Comparison of ENCODE assay signal across 9 cellular contexts in genomic region chr2:98465456-98466201, GRCh38. TPM values are rescaled to one million over a fixed set of nuclear protein-coding genes. Genes with fewer than 3 reads are reported as not detected.
DNase-seq lines count a peak whose midpoint lies in the region; ATAC-seq lines count a peak whose summit lies in the region.
"Had no signal": no experiment of that assay in that cellular context is flagged by ENCODE, and none has a peak within 500 bp of the region (broad histone marks: within the 10 kb centered on the region; RNA-seq: fewer than 3 reads in every experiment).

No MANE protein-coding gene starts in this region.

- H3K4me3 Mint-ChIP-seq in effector memory CD8-positive, alpha-beta T cell, result peak overlapping the region; percentile 75 to 83

- H3K14ac ChIP-seq in neuronal stem cell (ENCODE audit: low read length), result no peak overlapping the region

- peak overlapping the region; percentile 88 to 96 for H3K27ac Mint-ChIP-seq in effector memory CD8-positive, alpha-beta T cell

- peak overlapping the region; percentile 65 for H3K18ac ChIP-seq in neuronal stem cell (ENCODE audit: low read length)

- no peak overlapping the region for H2BK12ac ChIP-seq in neuronal stem cell (ENCODE audit: low read length)

- ATAC-seq in HG02678 (IDR thresholded peaks at IDR 0.05; ENCODE audit: unreplicated experiment), result peak; percentile 36
- ATAC-seq in activated CD4-positive, CD25-positive, alpha-beta regulatory T cell treated with anti-CD3 and anti-CD28 coated beads, Interleukin-2, amount 50 U/mL, for 24 hours, result peak; percentile 15 to 24
- peak; percentile 59 for ATAC-seq in effector memory CD8-positive, alpha-beta T cell (replicated peaks)

- no peak overlapping the region for H3K27ac ChIP-seq in neuronal stem cell (replicated peaks; ENCODE audit: low read length)
- H3K27ac ChIP-seq: PC-9 had no signal

- H3K23ac ChIP-seq in neuronal stem cell (ENCODE audit: low read depth, low read length, poor library complexity), result no peak overlapping the region

- H3K79me1 ChIP-seq in neuronal stem cell (ENCODE audit: low read depth, low read length), result peaks cover 14% of the 10 kb centered on the region

- H3K4me1 Mint-ChIP-seq in effector memory CD8-positive, alpha-beta T cell (ENCODE audit: low read depth in 2 of 2), result peaks cover 79 to 81% of the 10 kb centered on the region in 2 donors

- H3K4me3 ChIP-seq in neuronal stem cell (ENCODE audit: low read length in 2 of 2), result no peak overlapping the region
- H3K4me3 ChIP-seq: PC-9 had no signal

- no peak overlapping the region for H3K4ac ChIP-seq in neuronal stem cell (ENCODE audit: low read length)

- no peak overlapping the region for H3K4me2 ChIP-seq in neuronal stem cell (ENCODE audit: insufficient read depth, low read length, poor library complexity, severe bottlenecking)
- H3K4me2 ChIP-seq: PC-9 had no signal

- H3K36me3 ChIP-seq in neuronal stem cell (replicated peaks in 1 of 2; ENCODE audit: control insufficient read depth in 2 of 2, insufficient read depth in 2 of 2, low read length in 2 of 2), result peaks cover 0 to 2% of the 10 kb centered on the region in 2 donors

- no peak overlapping the region for H4K91ac ChIP-seq in neuronal stem cell (ENCODE audit: low read depth, low read length, poor library complexity)

- H3K27me3 ChIP-seq in neuronal stem cell (ENCODE audit: control insufficient read depth in 3 of 3, insufficient read depth in 3 of 3, low read depth in 1 of 3, low read length in 3 of 3), result no peaks in the 10 kb centered on the region

- H4K8ac ChIP-seq in neuronal stem cell (ENCODE audit: low read depth, low read length), result no peak overlapping the region

- peaks cover 40% of the 10 kb centered on the region for H3K36me3 Mint-ChIP-seq in effector memory CD8-positive, alpha-beta T cell (ENCODE audit: insufficient read depth)

- no peak overlapping the region for H2BK5ac ChIP-seq in neuronal stem cell (ENCODE audit: low read length)

- peaks cover 0 to 9% of the 10 kb centered on the region in 2 donors for H3K9me3 ChIP-seq in neuronal stem cell (replicated peaks in 1 of 2; ENCODE audit: control insufficient read depth in 2 of 2, insufficient read depth in 1 of 2, low read depth in 1 of 2, low read length in 2 of 2)

- no peaks in the 10 kb centered on the region for H3K9me3 Mint-ChIP-seq in effector memory CD8-positive, alpha-beta T cell

- DNase-seq in GDM1 (lab: John Stamatoyannopoulos, UW) (peak; percentile 76), NCI-H2196 treated with DMSO at 0.1 percent for 48 hours (lab: John Stamatoyannopoulos, UW; ENCODE audit: unreplicated experiment) (peak; percentile 48), neuronal stem cell (ENCODE audit: low spot score) (no peak), ACHN (no peak), occipital lobe (lab: John Stamatoyannopoulos, UW) (no peak)
- peak; percentile 71 to 76 (median 75) for DNase-seq in effector memory CD8-positive, alpha-beta T cell

- no peaks in the 10 kb centered on the region for H3K27me3 Mint-ChIP-seq in effector memory CD8-positive, alpha-beta T cell

- H3K9ac ChIP-seq in neuronal stem cell (ENCODE audit: low read depth, low read length, poor library complexity), result no peak overlapping the region

- peaks cover 0 to 10% of the 10 kb centered on the region in 2 donors for H3K4me1 ChIP-seq in neuronal stem cell (ENCODE audit: control insufficient read depth in 2 of 2, insufficient read depth in 1 of 2, low read depth in 1 of 2, low read length in 2 of 2)

- in situ Hi-C loops in ACHN (cut with HindIII; ENCODE audit: low pct_ligation_motif_present, low pct_unique_long_range_greater_than_20kb, low sequenced_read_pairs), result no loop called here

- H2AK5ac ChIP-seq in neuronal stem cell (ENCODE audit: low read depth, low read length), result no peak overlapping the region

- no CpG with 5 or more reads among the region's 11 CpGs for WGBS in neuronal stem cell (ENCODE audit: extremely low coverage in 2 of 2, insufficient read length in 2 of 2, insufficient replicate concordance in 1 of 2), 2 donors

- no peak overlapping the region for H2AFZ ChIP-seq in neuronal stem cell (ENCODE audit: low read length)
- H2AFZ ChIP-seq: PC-9 had no signal

- no peak overlapping the region for H2BK120ac ChIP-seq in neuronal stem cell (ENCODE audit: low read depth, low read length)

- no peak overlapping the region for H2BK15ac ChIP-seq in neuronal stem cell (ENCODE audit: low read length)

RNA-seq across cellular contexts. Expression of gene INPP4A, which starts 21.0 kb away (rescaled TPM):
- 13.5 TPM for polyA plus RNA-seq in neuronal stem cell (2013, experiment 1 of 2)
- 14.5 TPM for polyA plus RNA-seq in neuronal stem cell (2013, experiment 2 of 2)
- total RNA-seq in occipital lobe, result 125 TPM

Comparison
In these comparisons a context has a peak if more than half of its experiments do, and no peak if none do; other contexts are left out.
1. DNase-seq: peak in GDM1 (single experiment), NCI-H2196 treated with DMSO at 0.1 percent for 48 hours (single experiment) and effector memory CD8-positive, alpha-beta T cell (3 of 3); none in neuronal stem cell (single experiment), ACHN (single experiment) and occipital lobe (single experiment).
2. Peak in every context shown above with its lines, with median percentiles within 50 percentile points of each other: ATAC-seq.